Comparison of ENCODE assay signal across 8 cellular contexts in the genomic region with DNA sequence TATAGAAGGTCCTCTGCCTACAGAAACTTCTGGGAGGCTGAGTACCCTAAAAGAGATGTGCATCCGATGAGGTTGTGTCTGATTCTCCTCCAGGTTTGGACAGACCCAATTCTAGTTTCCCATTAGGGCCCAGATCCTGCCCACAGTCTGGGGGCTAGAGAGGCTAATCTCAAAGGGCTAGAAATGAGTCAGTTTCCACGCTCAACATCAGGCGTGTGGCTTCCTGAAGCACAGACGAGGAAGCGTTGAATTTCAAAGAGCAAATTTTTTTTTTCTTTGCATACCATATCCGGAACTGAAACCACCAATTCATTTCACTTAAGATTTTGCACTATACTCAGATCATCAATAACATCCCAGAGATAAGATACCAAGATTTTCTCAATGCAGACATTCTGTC.
DNase-seq lines count a peak whose midpoint lies in the region; ATAC-seq, FAIRE-seq and TF ChIP-seq lines count a peak whose summit lies in the region.

No MANE protein-coding gene starts in this region.

- TF ChIP-seq POLR2A in uterus (IDR thresholded peaks at IDR 0.05): no peak

- no peaks in the 10 kb centered on the region for H3K27me3 Mint-ChIP-seq in T-cell
- peaks cover 26% of the 10 kb centered on the region for H3K27me3 Mint-ChIP-seq in stimulated activated memory B cell treated with anti-CD40 and anti-IgM and Interleukin-4, amounts not matched to agents 10 μg/mL and 1 μg/mL and 100 μg/mL, for 72 hours
- no peaks in the 10 kb centered on the region for H3K27me3 Mint-ChIP-seq in osteocyte (ENCODE audit: unreplicated experiment)

- FAIRE-seq in bronchial epithelial cell (lab: Jason Lieb, UNC): no peak

- H3K27me3 ChIP-seq in bronchial epithelial cell (ENCODE audit: control insufficient read depth, insufficient read depth, low read length): no peaks in the 10 kb centered on the region
- H3K27me3 ChIP-seq in uterus: no peaks in the 10 kb centered on the region

- H3K4me3 Mint-ChIP-seq in T-cell (peak overlapping the region; percentile 70 to 77 (median 74)), osteocyte (ENCODE audit: unreplicated experiment) (no peak overlapping the region)
- peak overlapping the region; percentile 21 for H3K4me3 Mint-ChIP-seq in stimulated activated memory B cell treated with anti-CD40 and anti-IgM and Interleukin-4, amounts not matched to agents 10 μg/mL and 1 μg/mL and 100 μg/mL, for 72 hours

- H3K27ac Mint-ChIP-seq in T-cell (peak overlapping the region; percentile 92), osteocyte (ENCODE audit: unreplicated experiment) (no peak overlapping the region)
- H3K27ac Mint-ChIP-seq in stimulated activated memory B cell treated with anti-CD40 and anti-IgM and Interleukin-4, amounts not matched to agents 10 μg/mL and 1 μg/mL and 100 μg/mL, for 72 hours: peak overlapping the region; percentile 85

- POLR2A ChIA-PET in T-cell (lab: Charles Lee): no interaction called here

- peaks cover 0 to 4% of the 10 kb centered on the region in 2 donors for H3K4me1 ChIP-seq in uterus

- H3K9me3 Mint-ChIP-seq in T-cell: peaks cover 0 to 3% (median 0%) of the 10 kb centered on the region in 3 donors
- H3K9me3 Mint-ChIP-seq in stimulated activated memory B cell treated with anti-CD40 and anti-IgM and Interleukin-4, amounts not matched to agents 10 μg/mL and 1 μg/mL and 100 μg/mL, for 72 hours: peaks cover 6% of the 10 kb centered on the region
- H3K9me3 Mint-ChIP-seq in osteocyte (ENCODE audit: unreplicated experiment): no peaks in the 10 kb centered on the region

- H3K27ac ChIP-seq in uterus: no peak overlapping the region

- H3K36me3 ChIP-seq in bronchial epithelial cell (ENCODE audit: control insufficient read depth, insufficient read depth, low read length) (no peaks in the 10 kb centered on the region), uterus (no peaks in the 10 kb centered on the region)

- TF ChIP-seq CTCF in bronchial epithelial cell (IDR thresholded peaks at IDR 0.05; ENCODE audit: insufficient read depth, low read length, severe bottlenecking) (no peak), uterus (IDR thresholded peaks at IDR 0.05) (no peak), osteocyte (IDR thresholded peaks at IDR 0.05) (no peak)

- H3K4me3 ChIP-seq in bronchial epithelial cell (ENCODE audit: low read depth, low read length): no peak overlapping the region
- H3K4me3 ChIP-seq in uterus: no peak overlapping the region

- H3K4me1 Mint-ChIP-seq in T-cell (peaks cover 40 to 71% (median 51%) of the 10 kb centered on the region in 3 donors), osteocyte (ENCODE audit: unreplicated experiment) (peaks cover 10% of the 10 kb centered on the region)
- peaks cover 28% of the 10 kb centered on the region for H3K4me1 Mint-ChIP-seq in stimulated activated memory B cell treated with anti-CD40 and anti-IgM and Interleukin-4, amounts not matched to agents 10 μg/mL and 1 μg/mL and 100 μg/mL, for 72 hours

- no peaks in the 10 kb centered on the region for H3K9me3 ChIP-seq in uterus

- intact Hi-C loops in uterus (cut with DNase I; ENCODE audit: low total_unique reads): no loop called here

- H3K36me3 Mint-ChIP-seq in T-cell (no peaks in the 10 kb centered on the region), osteocyte (ENCODE audit: unreplicated experiment) (no peaks in the 10 kb centered on the region)
- H3K36me3 Mint-ChIP-seq in stimulated activated memory B cell treated with anti-CD40 and anti-IgM and Interleukin-4, amounts not matched to agents 10 μg/mL and 1 μg/mL and 100 μg/mL, for 72 hours: no peaks in the 10 kb centered on the region

- CTCF ChIA-PET in T-cell (lab: Charles Lee): interaction anchor here in 1 of 2 donors (1.1 kb wide), 1 partner anchor 120 kb away, joined by 3 read pairs; no protein-coding TSS in a partner anchor

- peak in 33 of 34 experiments; percentile 8 to 56 (median 33) for DNase-seq in T-cell
- peak; percentile 42 for DNase-seq in bronchial epithelial cell (ENCODE audit: low read depth)
- DNase-seq in ecto neural progenitor cell (ENCODE audit: low spot score): no peak
- DNase-seq in uterus: no peak
- no peak for DNase-seq in osteocyte (ENCODE audit: extremely low spot score, unreplicated experiment)

- ATAC-seq in GM18520 (IDR thresholded peaks at IDR 0.05; ENCODE audit: unreplicated experiment) (peak; percentile 75), HG02938 (IDR thresholded peaks at IDR 0.05; ENCODE audit: unreplicated experiment) (peak; percentile 95), T-cell (replicated peaks in 1 of 4) (peak; percentile 87 to 94 (median 90))
- peak; percentile 97 for ATAC-seq in stimulated activated memory B cell treated with anti-CD40 and anti-IgM and Interleukin-4, amounts not matched to agents 10 μg/mL and 1 μg/mL and 100 μg/mL, for 72 hours

Comparison
In these comparisons a context has a peak if more than half of its experiments do, and no peak if none do; other contexts are left out.
1. DNase-seq: peak in T-cell (33 of 34) and bronchial epithelial cell (single experiment); none in ecto neural progenitor cell (single experiment), uterus (0 of 2) and osteocyte (single experiment).
2. Peak in every context shown above with its lines, with median percentiles within 50 percentile points of each other: ATAC-seq.